In genomic region chr11:114170226-114170625, GRCh38 we compare ENCODE assay signal across 16 cellular contexts.
DNase-seq lines count a peak whose midpoint lies in the region; ATAC-seq and TF ChIP-seq lines count a peak whose summit lies in the region.
"Had no signal": no experiment of that assay in that cellular context is flagged by ENCODE, and none has a peak within 500 bp of the region (broad histone marks: within the 10 kb centered on the region; RNA-seq: fewer than 3 reads in every experiment).

No MANE protein-coding gene starts in this region.

- DNase-seq in Peyer's patch (no peak), tibial artery (no peak), GM03348 (ENCODE audit: low spot score) (no peak)
- DNase-seq in naive thymus-derived CD8-positive, alpha-beta T cell = no peak
- no peak for DNase-seq in activated CD4-positive, alpha-beta memory T cell treated with anti-CD3 and anti-CD28 coated beads for 36 hours
- DNase-seq: activated naive CD4-positive, alpha-beta T cell treated with anti-CD3 and anti-CD28 coated beads, Interleukin-2, amount 50 U/mL, for 16 hours; hippocampal formation; Karpas-422; left lung; NCI-H1694 treated with DMSO at 0.1 percent for 48 hours; occipital lobe; PC-9 had no signal

- TF ChIP-seq POLR2A in Peyer's patch (IDR thresholded peaks at IDR 0.05) = no peak

- no peaks in the 10 kb centered on the region for H3K36me3 ChIP-seq in Peyer's patch
- peaks cover 7 to 30% (median 21%) of the 10 kb centered on the region in 3 donors for H3K36me3 ChIP-seq in tibial artery
- H3K36me3 ChIP-seq: left lung had no signal

- no peak for TF ChIP-seq CTCF in Peyer's patch (IDR thresholded peaks at IDR 0.05)
- TF ChIP-seq CTCF in tibial artery (IDR thresholded peaks at IDR 0.05) = no peak

- POLR2A ChIA-PET in naive thymus-derived CD8-positive, alpha-beta T cell (lab: Charles Lee) = interaction anchor here (1.2 to 11.6 kb wide), 3 partner anchors 10 to 87 kb away, joined by 3 to 178 read pairs (median 74); no protein-coding TSS in a partner anchor
- POLR2A ChIA-PET in activated CD4-positive, alpha-beta memory T cell treated with anti-CD3 and anti-CD28 coated beads for 36 hours (lab: Charles Lee) = interaction anchor here (1.5 kb wide), 1 partner anchor 13 kb away, joined by 3 read pairs; no protein-coding TSS in a partner anchor

- H3K36me3 Mint-ChIP-seq in naive thymus-derived CD8-positive, alpha-beta T cell = no peaks in the 10 kb centered on the region
- H3K36me3 Mint-ChIP-seq in activated CD4-positive, alpha-beta memory T cell treated with anti-CD3 and anti-CD28 coated beads for 36 hours = no peaks in the 10 kb centered on the region

- intact Hi-C loops in tibial artery (cut with DNase I; ENCODE audit: low total_unique reads) = no loop called here
- intact Hi-C loops in activated CD4-positive, alpha-beta memory T cell treated with anti-CD3 and anti-CD28 coated beads for 36 hours (cut with micrococcal nuclease) = no loop called here

- peak overlapping the region in 6 of 10 donors; percentile 36 to 97 (median 52) for H3K27ac Mint-ChIP-seq in naive thymus-derived CD8-positive, alpha-beta T cell
- H3K27ac Mint-ChIP-seq in activated CD4-positive, alpha-beta memory T cell treated with anti-CD3 and anti-CD28 coated beads for 36 hours = no peak overlapping the region
- H3K27ac Mint-ChIP-seq: CD14-positive monocyte had no signal

- peak overlapping the region; percentile 40 to 97 (median 76) for H3K27ac ChIP-seq in Peyer's patch
- peak overlapping the region; percentile 89 for H3K27ac ChIP-seq in cingulate gyrus (ENCODE audit: low read depth, low read length)
- peak overlapping the region; percentile 94 to 95 for H3K27ac ChIP-seq in tibial artery
- H3K27ac ChIP-seq: PC-9 had no signal

- H3K27me3 ChIP-seq in Peyer's patch = no peaks in the 10 kb centered on the region
- H3K27me3 ChIP-seq in tibial artery = no peaks in the 10 kb centered on the region
- H3K27me3 ChIP-seq: left lung had no signal

- H3K4me1 ChIP-seq in Peyer's patch (peaks cover 30 to 95% (median 62%) of the 10 kb centered on the region in 4 donors), tibial artery (peaks cover 22 to 99% (median 97%) of the 10 kb centered on the region in 4 donors)

- peaks cover 64 to 100% (median 99%) of the 10 kb centered on the region in 4 donors for H3K4me1 Mint-ChIP-seq in naive thymus-derived CD8-positive, alpha-beta T cell
- H3K4me1 Mint-ChIP-seq in activated CD4-positive, alpha-beta memory T cell treated with anti-CD3 and anti-CD28 coated beads for 36 hours (ENCODE audit: low read depth) = peaks cover 92% of the 10 kb centered on the region

- H3K4me3 ChIP-seq in Peyer's patch (no peak overlapping the region), tibial artery (no peak overlapping the region)
- H3K4me3 ChIP-seq: left lung, PC-9 had no signal

- H3K27me3 Mint-ChIP-seq in naive thymus-derived CD8-positive, alpha-beta T cell = no peaks in the 10 kb centered on the region
- H3K27me3 Mint-ChIP-seq in activated CD4-positive, alpha-beta memory T cell treated with anti-CD3 and anti-CD28 coated beads for 36 hours = peaks cover 2% of the 10 kb centered on the region
- H3K27me3 Mint-ChIP-seq: central memory CD8-positive, alpha-beta T cell had no signal

- CTCF ChIA-PET in activated CD4-positive, alpha-beta memory T cell treated with anti-CD3 and anti-CD28 coated beads for 36 hours (lab: Charles Lee) = interaction anchor here (1.0 to 2.1 kb wide), 2 partner anchors 10 to 38 kb away, joined by 3 to 6 read pairs; no protein-coding TSS in a partner anchor

- ATAC-seq in naive thymus-derived CD8-positive, alpha-beta T cell = no peak
- ATAC-seq in GM21825 (IDR thresholded peaks at IDR 0.05; ENCODE audit: unreplicated experiment) = no peak
- ATAC-seq: left lung had no signal

- H3K9me3 ChIP-seq in Peyer's patch (no peaks in the 10 kb centered on the region), tibial artery (no peaks in the 10 kb centered on the region)
- H3K9me3 ChIP-seq: left lung had no signal

- no peaks in the 10 kb centered on the region for H3K9me3 Mint-ChIP-seq in naive thymus-derived CD8-positive, alpha-beta T cell
- H3K9me3 Mint-ChIP-seq in activated CD4-positive, alpha-beta memory T cell treated with anti-CD3 and anti-CD28 coated beads for 36 hours = no peaks in the 10 kb centered on the region
- H3K9me3 Mint-ChIP-seq: central memory CD8-positive, alpha-beta T cell had no signal

- H3K4me3 Mint-ChIP-seq in naive thymus-derived CD8-positive, alpha-beta T cell = peak overlapping the region in 3 of 10 donors; percentile 25 to 79 (median 64)
- H3K4me3 Mint-ChIP-seq in activated CD4-positive, alpha-beta memory T cell treated with anti-CD3 and anti-CD28 coated beads for 36 hours = no peak overlapping the region
- H3K4me3 Mint-ChIP-seq: central memory CD8-positive, alpha-beta T cell had no signal
